In genomic region chr1:241639653-241640148, GRCh38 we compare ENCODE assay signal across 8 cellular contexts. TPM values are rescaled to one million over a fixed set of nuclear protein-coding genes. Genes with fewer than 3 reads are reported as not detected.
DNase-seq lines count a peak whose midpoint lies in the region; ATAC-seq and TF ChIP-seq lines count a peak whose summit lies in the region.

No MANE protein-coding gene starts in this region.

- peak; percentile 16 for DNase-seq in COLO829 (ENCODE audit: low spot score)
- peak; percentile 75 for DNase-seq in SKM-1 treated with dmso at 0.1 percent for 144 hours (lab: John Stamatoyannopoulos, UW; ENCODE audit: unreplicated experiment)
- DNase-seq in breast epithelium (ENCODE audit: low spot score in 2 of 2) = peak in 1 of 2 donors; percentile 51
- peak; percentile 77 for DNase-seq in lower lobe of right lung
- DNase-seq in stimulated activated naive CD4-positive, alpha-beta T cell treated with Interleukin-2 at 50 U/mL for 16 hours (lab: John Stamatoyannopoulos, UW) = peak; percentile 41
- DNase-seq in mesenteric fat pad (ENCODE audit: low spot score) = no peak

- H3K36me3 ChIP-seq in breast epithelium (no peaks in the 10 kb centered on the region), lower lobe of right lung (peaks cover 6% of the 10 kb centered on the region)

- no peaks in the 10 kb centered on the region for H3K9me3 ChIP-seq in breast epithelium
- H3K9me3 ChIP-seq in lower lobe of right lung = no peaks in the 10 kb centered on the region

- TF ChIP-seq CTCF in breast epithelium (IDR thresholded peaks at IDR 0.05) (no peak), lower lobe of right lung (IDR thresholded peaks at IDR 0.05) (no peak)

- TF ChIP-seq POLR2A in breast epithelium (IDR thresholded peaks at IDR 0.05) = no peak

- peak overlapping the region; percentile 69 to 96 (median 90) for H3K4me3 ChIP-seq in breast epithelium
- H3K4me3 ChIP-seq in lower lobe of right lung = peak overlapping the region; percentile 82

- H3K27me3 ChIP-seq in breast epithelium (no peaks in the 10 kb centered on the region), lower lobe of right lung (ENCODE audit: low read depth) (no peaks in the 10 kb centered on the region)

- ATAC-seq in GM19452 (IDR thresholded peaks at IDR 0.05; ENCODE audit: unreplicated experiment) = peak; percentile 52
- ATAC-seq in HG03520 (IDR thresholded peaks at IDR 0.05; ENCODE audit: unreplicated experiment) = peak; percentile 52
- peak; percentile 20 to 33 for ATAC-seq in lower lobe of right lung

- intact Hi-C loops in breast epithelium (cut with DNase I; ENCODE audit: low total_unique reads) (no loop called here), lower lobe of right lung (cut with DNase I) (no loop called here)

- peak overlapping the region; percentile 71 to 86 for H3K27ac ChIP-seq in breast epithelium
- peak overlapping the region; percentile 86 for H3K27ac ChIP-seq in lower lobe of right lung

- H3K4me1 ChIP-seq in breast epithelium (no peaks in the 10 kb centered on the region), lower lobe of right lung (peaks cover 27% of the 10 kb centered on the region)

RNA-seq across cellular contexts. Expression of gene CHML, which starts 0.5 kb away (rescaled TPM):
- total RNA-seq in breast epithelium = 1 to 10 TPM; 6.4 to 7.5 (median 7.2) TPM
- total RNA-seq in lower lobe of right lung = 14.5 TPM
- 8.0 TPM for total RNA-seq in mesenteric fat pad

RNA-seq across cellular contexts. Expression of gene OPN3, which starts 0.5 kb away (rescaled TPM):
- 10 to 100 TPM; 12.0 to 22.4 (median 16.1) TPM for total RNA-seq in breast epithelium
- 36.5 TPM for total RNA-seq in lower lobe of right lung
- 10.5 TPM for total RNA-seq in mesenteric fat pad

RNA-seq across cellular contexts. Expression of gene WDR64, which starts 12.4 kb away (rescaled TPM):
- not detected for total RNA-seq in breast epithelium
- total RNA-seq in lower lobe of right lung = not detected
- total RNA-seq in mesenteric fat pad = not detected
